Comparison of ENCODE assay signal across 12 cellular contexts in the genomic region with DNA sequence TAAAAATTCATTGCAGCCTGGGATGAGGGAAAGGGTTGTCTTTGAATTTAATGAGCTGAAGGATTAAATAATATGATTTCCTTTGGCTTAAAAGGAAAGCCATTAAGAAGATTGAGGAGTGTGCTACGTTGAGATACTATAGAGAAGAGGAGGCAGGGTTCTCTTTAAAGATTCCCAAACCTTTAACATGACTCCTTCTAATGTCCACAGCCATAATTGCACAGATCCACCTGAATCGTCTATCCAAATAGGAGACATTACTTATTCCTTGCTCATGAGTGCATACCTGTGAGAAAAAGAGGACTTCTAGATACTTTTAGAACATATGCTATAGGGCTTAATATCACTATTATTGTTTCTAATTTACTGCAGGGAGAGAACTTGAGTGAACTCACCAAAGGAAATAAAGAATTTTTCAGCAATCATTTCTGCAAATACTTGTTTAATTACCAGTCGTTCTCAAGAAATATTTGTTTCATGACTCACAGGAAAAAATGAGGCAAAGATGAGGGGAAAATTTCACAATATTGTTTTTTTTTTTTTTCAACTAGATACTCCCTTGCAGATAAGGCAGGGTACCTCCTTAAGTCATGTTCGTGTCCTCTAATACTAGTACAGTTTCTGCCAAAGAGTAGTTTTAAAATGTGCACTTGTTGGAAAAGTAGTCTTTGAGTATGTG. TPM values are rescaled to one million over a fixed set of nuclear protein-coding genes. Genes with fewer than 3 reads are reported as not detected.
A peak's percentile ranks its signal among the peaks of the same experiment; 100 is the strongest.
DNase-seq lines count a peak whose midpoint lies in the region; ATAC-seq and TF ChIP-seq lines count a peak whose summit lies in the region.
"Had no signal": no experiment of that assay in that cellular context is flagged by ENCODE, and none has a peak within 500 bp of the region (broad histone marks: within the 10 kb centered on the region; RNA-seq: fewer than 3 reads in every experiment).

No MANE protein-coding gene starts in this region.

- no peak for TF ChIP-seq CTCF in fibroblast of pulmonary artery (IDR thresholded peaks at IDR 0.05; ENCODE audit: low read length, missing control alignments)
- TF ChIP-seq CTCF in psoas muscle (IDR thresholded peaks at IDR 0.05): no peak

- H3K27me3 ChIP-seq in aorta (ENCODE audit: control insufficient read depth in 1 of 2, insufficient read depth in 2 of 2, low read length in 1 of 2) (no peaks in the 10 kb centered on the region), psoas muscle (ENCODE audit: insufficient read depth in 3 of 3, low read length in 2 of 3) (no peaks in the 10 kb centered on the region)

- H3K27ac ChIP-seq in aorta (ENCODE audit: low read depth in 1 of 2, low read length in 2 of 2) (no peak overlapping the region), psoas muscle (no peak overlapping the region)

- H3K4me1 ChIP-seq in aorta (ENCODE audit: control insufficient read depth in 1 of 2, insufficient read depth in 2 of 2, low read length in 2 of 2) (no peaks in the 10 kb centered on the region), psoas muscle (no peaks in the 10 kb centered on the region)

- ATAC-seq in aorta (ENCODE audit: low FRiP score): peak; percentile 52
- no peak for ATAC-seq in GM18873 (IDR thresholded peaks at IDR 0.05; ENCODE audit: low FRiP score, unreplicated experiment)
- no peak for ATAC-seq in HG03159 (IDR thresholded peaks at IDR 0.05; ENCODE audit: unreplicated experiment)
- no peak for ATAC-seq in psoas muscle
- ATAC-seq: left ventricle myocardium superior had no signal

- H3K4me3 ChIP-seq in fibroblast of pulmonary artery (replicated peaks; ENCODE audit: low read depth, low read length) (no peak overlapping the region), aorta (ENCODE audit: low read length in 2 of 2) (no peak overlapping the region), psoas muscle (no peak overlapping the region)

- H3K36me3 ChIP-seq in aorta (ENCODE audit: control insufficient read depth in 1 of 2, insufficient read depth in 2 of 2, low read length in 1 of 2): no peaks in the 10 kb centered on the region
- H3K36me3 ChIP-seq in psoas muscle (ENCODE audit: insufficient read depth in 1 of 2, low read depth in 1 of 2): no peaks in the 10 kb centered on the region

- DNase-seq in SIG-M5 treated with dmso at 0.1 percent for 504 hours (lab: John Stamatoyannopoulos, UW; ENCODE audit: unreplicated experiment) (peak; percentile 39), SIG-M5 (lab: John Stamatoyannopoulos, UW) (no peak), RPMI7951 (ENCODE audit: low read depth) (peak; percentile 80), fibroblast of pulmonary artery (ENCODE audit: low read depth) (peak; percentile 89), aorta (no peak), psoas muscle (no peak)
- DNase-seq: activated CD4-positive, CD25-positive, alpha-beta regulatory T cell treated with anti-CD3 and anti-CD28 coated beads, Interleukin-2, amount 50 U/mL, for 72 hours; activated naive CD4-positive, alpha-beta T cell treated with anti-CD3 and anti-CD28 coated beads for 36 hours; left ventricle myocardium superior; right cardiac atrium had no signal

- H3K9me3 ChIP-seq in aorta (ENCODE audit: control insufficient read depth, low read length): no peaks in the 10 kb centered on the region
- H3K9me3 ChIP-seq in psoas muscle: no peaks in the 10 kb centered on the region

- intact Hi-C loops in aorta (cut with DNase I) (no loop called here), psoas muscle (cut with DNase I) (no loop called here)

- 34 to 39% methylated on average over 4 of the region's 4 CpGs for WGBS in aorta, 2 donors
- 42 to 55% (median 43%) methylated on average over 4 of the region's 4 CpGs for WGBS in psoas muscle, 3 donors

RNA-seq across cellular contexts. Expression of gene SUCNR1, which starts 8.9 kb away (rescaled TPM):
- total RNA-seq in RPMI7951 (2014; rRNA removed; shearing (Covaris generic)): 0.12 TPM in 1 of 2 replicates, not detected in the other
- total RNA-seq in aorta: 1 to 10 TPM; 1.4 to 3.2 TPM
- polyA plus RNA-seq in aorta: under 1 TPM; 0.15 to 0.88 TPM
- total RNA-seq in psoas muscle: under 1 TPM in 3 of 4 donors, not detected in 1; 0.13 to 0.32 (median 0.18) TPM
- polyA plus RNA-seq in psoas muscle: under 1 TPM in 2 of 3 donors, not detected in 1; 0.01 to 0.05 TPM
- total RNA-seq: activated naive CD4-positive, alpha-beta T cell treated with anti-CD3 and anti-CD28 coated beads for 36 hours had no signal

RNA-seq across cellular contexts. Expression of gene AADAC, which starts 50.6 kb away (rescaled TPM):
- 0.12 and 0.49 TPM in 2 replicates for total RNA-seq in RPMI7951 (2014; rRNA removed; shearing (Covaris generic))
- total RNA-seq in aorta (not detected), psoas muscle (under 1 TPM in 1 of 4 donors, not detected in 3; 0.71 TPM)
- polyA plus RNA-seq in aorta (10 to 100 TPM in 1 of 2 donors, under 1 TPM in 1; 0.77 to 11.5 TPM), psoas muscle (under 1 TPM in 1 of 3 donors, not detected in 2; 0.14 TPM)
- total RNA-seq: activated naive CD4-positive, alpha-beta T cell treated with anti-CD3 and anti-CD28 coated beads for 36 hours had no signal
- polyA plus RNA-seq: right cardiac atrium had no signal

Comparison
In these comparisons a context has a peak if more than half of its experiments do, and no peak if none do; other contexts are left out.
1. DNase-seq: peak in SIG-M5 treated with dmso at 0.1 percent for 504 hours (single experiment), RPMI7951 (single experiment) and fibroblast of pulmonary artery (single experiment); none in SIG-M5 (single experiment), aorta (0 of 2) and psoas muscle (0 of 2).